In the genomic region with DNA sequence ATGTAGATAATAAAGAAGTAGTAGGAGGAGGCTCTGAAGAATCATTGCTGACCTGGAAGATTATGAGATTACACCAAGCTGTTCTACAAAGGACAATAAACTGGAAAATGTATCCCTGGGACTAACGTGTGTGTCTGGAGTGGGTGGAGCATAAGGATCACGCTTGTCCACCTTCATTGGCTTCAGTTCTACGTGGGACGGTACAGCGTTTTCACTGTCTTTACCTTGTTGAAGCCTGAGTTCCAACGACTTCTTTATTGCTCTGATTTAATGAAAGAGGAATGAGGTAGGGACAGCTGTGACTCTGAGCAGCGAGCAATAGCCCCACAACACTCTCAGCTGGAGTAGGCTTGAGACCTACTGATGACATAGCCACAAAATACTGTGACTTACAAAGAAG, we compare ENCODE assay signal across 15 cellular contexts.
"Had no signal": no experiment of that assay in that cellular context is flagged by ENCODE, and none has a peak within 500 bp of the region (broad histone marks: within the 10 kb centered on the region; RNA-seq: fewer than 3 reads in every experiment).

No MANE protein-coding gene starts in this region.

- H3K36me3 ChIP-seq: brain microvascular endothelial cell, left lung, right lobe of liver, uterus had no signal

- H3K27me3 Mint-ChIP-seq: activated naive CD8-positive, alpha-beta T cell treated with anti-CD3 and anti-CD28 coated beads, Interleukin-2, amount 10 ng/mL, durations not matched to agents 7 days and 5 days had no signal

- H3K36me3 Mint-ChIP-seq: activated naive CD8-positive, alpha-beta T cell treated with anti-CD3 and anti-CD28 coated beads, Interleukin-2, amount 10 ng/mL, durations not matched to agents 7 days and 5 days had no signal

- H3K9me3 Mint-ChIP-seq: activated naive CD8-positive, alpha-beta T cell treated with anti-CD3 and anti-CD28 coated beads, Interleukin-2, amount 10 ng/mL, durations not matched to agents 7 days and 5 days; nephron; T-helper 2 cell treated with Interferon-gamma antibody and Interleukin-4, amounts not matched to agents 5 μg/mL and 100 μg/mL, for 36 hours had no signal

- DNase-seq: activated CD4-positive, alpha-beta T cell treated with anti-CD3 and anti-CD28 coated beads, Interleukin-2, amount 50 U/mL, for 1 hour; activated CD8-positive, alpha-beta memory T cell treated with anti-CD3 and anti-CD28 coated beads for 24 hours; activated naive CD8-positive, alpha-beta T cell treated with anti-CD3 and anti-CD28 coated beads, Interleukin-2, amount 10 ng/mL, durations not matched to agents 7 days and 5 days; cerebellar nuclear complex; dorsolateral prefrontal cortex; hippocampal formation; left lung; right lobe of liver; stimulated activated CD4-positive, alpha-beta T cell treated with anti-CD3 and anti-CD28 coated beads, Interleukin-1b, Interleukin-23, amount 100 ng/mL, for 48 hours; SW 1271; uterus had no signal

- H3K27ac Mint-ChIP-seq: activated naive CD8-positive, alpha-beta T cell treated with anti-CD3 and anti-CD28 coated beads, Interleukin-2, amount 10 ng/mL, durations not matched to agents 7 days and 5 days; T-helper 2 cell treated with Interferon-gamma antibody and Interleukin-4, amounts not matched to agents 5 μg/mL and 100 μg/mL, for 36 hours had no signal

- H3K4me3 ChIP-seq: dorsolateral prefrontal cortex, left lung, right lobe of liver, uterus had no signal

- H3K9me3 ChIP-seq: left lung, right lobe of liver, uterus had no signal

- H3K27me3 ChIP-seq: brain microvascular endothelial cell, dorsolateral prefrontal cortex, left lung, right lobe of liver, uterus had no signal

- H3K27ac ChIP-seq: brain microvascular endothelial cell, dorsolateral prefrontal cortex, left lung, uterus had no signal

- H3K4me3 Mint-ChIP-seq: activated naive CD8-positive, alpha-beta T cell treated with anti-CD3 and anti-CD28 coated beads, Interleukin-2, amount 10 ng/mL, durations not matched to agents 7 days and 5 days; nephron; T-helper 2 cell treated with Interferon-gamma antibody and Interleukin-4, amounts not matched to agents 5 μg/mL and 100 μg/mL, for 36 hours had no signal

- H3K4me1 Mint-ChIP-seq: activated naive CD8-positive, alpha-beta T cell treated with anti-CD3 and anti-CD28 coated beads, Interleukin-2, amount 10 ng/mL, durations not matched to agents 7 days and 5 days had no signal

- H3K4me1 ChIP-seq: left lung, uterus had no signal

- ATAC-seq: esophagus mucosa, left lung had no signal
